ENCODE assay signal across 8 cellular contexts in genomic region chr21:17613242-17613676, GRCh38. TPM values are rescaled to one million over a fixed set of nuclear protein-coding genes. Genes with fewer than 3 reads are reported as not detected.
DNase-seq lines count a peak whose midpoint lies in the region; ATAC-seq, FAIRE-seq and TF ChIP-seq lines count a peak whose summit lies in the region.

No MANE protein-coding gene starts in this region.

- intact Hi-C loops in CD14-positive monocyte (cut with micrococcal nuclease): loop anchor here in 1 of 2 donors (10.0 kb wide), 2 partner anchors 172 to 202 kb away; partner anchors contain the start of gene C21orf91

- CTCF ChIA-PET in T-cell (lab: Charles Lee): no interaction called here
- CTCF ChIA-PET in H1 (lab: Charles Lee; ENCODE audit: partially characterized antibody): interaction anchor here (1.1 kb wide), 1 partner anchor 311 kb away, joined by 4 read pairs; no protein-coding TSS in a partner anchor

- FAIRE-seq in H1 (lab: Jason Lieb, UNC): no peak

- H3K4me1 ChIP-seq in H1 (replicated peaks in 1 of 4; ENCODE audit: control insufficient read depth in 3 of 4, insufficient read depth in 4 of 4, low read length in 3 of 4) (peaks cover 0 to 3% (median 1%) of the 10 kb centered on the region in 4 experiments; a peak in 1 of 7 replicates), upper lobe of left lung (peaks cover 8 to 15% (median 11%) of the 10 kb centered on the region in 4 donors)

- H4K5ac ChIP-seq in H1 (ENCODE audit: insufficient read length, low read depth, low read length): no peak overlapping the region

- no peak overlapping the region for H2BK20ac ChIP-seq in H1 (ENCODE audit: low read length)

- ATAC-seq in GM21526 (IDR thresholded peaks at IDR 0.05; ENCODE audit: low FRiP score, unreplicated experiment): peak; percentile 0
- ATAC-seq in T-cell (replicated peaks in 1 of 4): peak in 1 of 4 experiments; percentile 2
- ATAC-seq in upper lobe of left lung (ENCODE audit: low FRiP score in 2 of 2): peak; percentile 34 to 87
- ATAC-seq in HG03095 (IDR thresholded peaks at IDR 0.05; ENCODE audit: unreplicated experiment): no peak
- no peak for ATAC-seq in GM21367 (IDR thresholded peaks at IDR 0.05; ENCODE audit: unreplicated experiment)

- peaks cover 7% of the 10 kb centered on the region; the same call in 1 of the 2 replicates for H3K23me2 ChIP-seq in H1 (ENCODE audit: low read depth, low read length)

- H3K36me3 Mint-ChIP-seq in CD14-positive monocyte: peaks cover 5 to 6% of the 10 kb centered on the region in 2 donors
- peaks cover 9% of the 10 kb centered on the region for H3K36me3 Mint-ChIP-seq in T-cell
- H3K36me3 Mint-ChIP-seq in mesothelial cell of epicardium: peaks cover 6% of the 10 kb centered on the region

- peak overlapping the region in 3 of 4 experiments; percentile 70 to 89 (median 75); a peak in 4 of 7 replicates for H3K9ac ChIP-seq in H1 (replicated peaks in 1 of 4; ENCODE audit: extremely low read depth in 1 of 4, low read depth in 3 of 4, low read length in 3 of 4)

- peaks cover 0 to 8% (median 5%) of the 10 kb centered on the region in 4 experiments; a peak in 3 of 7 replicates for H3K27me3 ChIP-seq in H1 (replicated peaks in 1 of 4; ENCODE audit: control insufficient read depth in 3 of 4, extremely low read depth in 1 of 4, insufficient read depth in 3 of 4, low read length in 3 of 4)
- no peaks in the 10 kb centered on the region for H3K27me3 ChIP-seq in upper lobe of left lung

- no peak for TF ChIP-seq POLR2A in H1 (IDR thresholded peaks at IDR 0.05; ENCODE audit: control extremely low read depth in 1 of 2, low read depth in 2 of 2, low read length in 2 of 2)
- TF ChIP-seq POLR2A in upper lobe of left lung (IDR thresholded peaks at IDR 0.05): no peak

- H3K27ac ChIP-seq in H1 (ENCODE audit: low read depth, low read length) (no peak overlapping the region), upper lobe of left lung (peak overlapping the region; percentile 95 to 96 (median 95))

- H2BK12ac ChIP-seq in H1 (ENCODE audit: low read depth, low read length): no peak overlapping the region

- 37% methylated on average over 16 of the region's 16 CpGs; no CpG with 5 or more reads in 1 of the 2 experiments for WGBS in H1 (ENCODE audit: extremely low coverage in 1 of 2, insufficient coverage in 1 of 2, insufficient read length in 1 of 2, insufficient replicate concordance in 2 of 2, low coverage in 1 of 2, low lambda C conversion rate in 2 of 2, missing lambda C conversion rate in 1 of 2), 2 experiments
- WGBS in upper lobe of left lung, 2 donors: 28 to 42% methylated on average over 8 to 15 of the region's 16 CpGs

- peak overlapping the region in 3 of 7 donors; percentile 18 to 55 (median 45) for H3K27ac Mint-ChIP-seq in CD14-positive monocyte
- H3K27ac Mint-ChIP-seq in T-cell: peak overlapping the region; percentile 72 to 82
- peak overlapping the region; percentile 92 for H3K27ac Mint-ChIP-seq in mesothelial cell of epicardium

- H3K4me3 ChIP-seq in H1 (ENCODE audit: extremely low read depth in 1 of 4, insufficient read depth in 2 of 4, low read depth in 3 of 4, low read length in 4 of 4) (peak overlapping the region; percentile 70 to 86 (median 76); a peak in 7 of 8 replicates), upper lobe of left lung (peak overlapping the region; percentile 65 to 78 (median 71))

- H3K9me3 ChIP-seq in H1 (ENCODE audit: insufficient read depth in 2 of 2, low read depth in 1 of 2, low read length in 1 of 2): no peaks in the 10 kb centered on the region
- no peaks in the 10 kb centered on the region for H3K9me3 ChIP-seq in upper lobe of left lung

- H3K14ac ChIP-seq in H1 (ENCODE audit: insufficient read length): no peak overlapping the region

- H3K4me1 Mint-ChIP-seq in CD14-positive monocyte (peaks cover 14% of the 10 kb centered on the region), T-cell (peaks cover 24 to 31% (median 27%) of the 10 kb centered on the region in 3 donors), mesothelial cell of epicardium (peaks cover 28% of the 10 kb centered on the region)

- H3K79me2 ChIP-seq in H1 (ENCODE audit: control insufficient read depth in 1 of 2, insufficient read depth in 2 of 2, low read length in 2 of 2): peaks cover 10 to 40% of the 10 kb centered on the region in 2 experiments

- H3K9me3 Mint-ChIP-seq in CD14-positive monocyte (peaks cover 0 to 2% (median 0%) of the 10 kb centered on the region in 7 donors), T-cell (no peaks in the 10 kb centered on the region), mesothelial cell of epicardium (no peaks in the 10 kb centered on the region)

- H3K23ac ChIP-seq in H1 (ENCODE audit: insufficient read length): no peak overlapping the region

- H2AK5ac ChIP-seq in H1 (ENCODE audit: low read depth, low read length): no peak overlapping the region

- peak overlapping the region; percentile 73 to 78 for H3K4me2 ChIP-seq in H1 (ENCODE audit: insufficient read depth in 1 of 2, low read depth in 2 of 2, low read length in 2 of 2)

- TF ChIP-seq EP300 in H1 (IDR thresholded peaks at IDR 0.05; ENCODE audit: borderline replicate concordance in 1 of 2, low read depth in 2 of 2, low read length in 2 of 2): no peak
- peak in 2 of 4 donors; percentile 37 to 77 for TF ChIP-seq EP300 in upper lobe of left lung (IDR thresholded peaks at IDR 0.05)

- no peaks in the 10 kb centered on the region for H3K79me1 ChIP-seq in H1 (ENCODE audit: low read depth, low read length)

- peak overlapping the region; percentile 81 for H4K8ac ChIP-seq in H1 (ENCODE audit: extremely low read depth, insufficient read depth, low read length)

- H4K20me1 ChIP-seq in H1 (replicated peaks in 1 of 2; ENCODE audit: control insufficient read depth in 1 of 2, insufficient read depth in 2 of 2, low read length in 2 of 2): peaks cover 3 to 4% of the 10 kb centered on the region in 2 experiments

- no peak for TF ChIP-seq RAD21 in H1 (IDR thresholded peaks at IDR 0.05 in 1 of 2, conservative IDR thresholded peaks at IDR 0.05 in 1 of 2; ENCODE audit: low read depth in 2 of 2, low read length in 2 of 2)

- no peak for DNase-seq in CD14-positive monocyte (ENCODE audit: low spot score)
- DNase-seq in T-cell: peak in 7 of 34 experiments; percentile 0 to 18 (median 2)
- no peak for DNase-seq in H1 (ENCODE audit: low read depth in 1 of 2, low spot score in 2 of 2)
- DNase-seq in mesothelial cell of epicardium (ENCODE audit: low spot score in 2 of 2, unreplicated experiment in 2 of 2): no peak
- DNase-seq in upper lobe of left lung: peak; percentile 69 to 87

- H2BK15ac ChIP-seq in H1 (ENCODE audit: low read length): no peak overlapping the region

- POLR2A ChIA-PET in T-cell (lab: Charles Lee): no interaction called here
- POLR2A ChIA-PET in H1 (lab: Charles Lee; ENCODE audit: partially characterized antibody): interaction anchor here (1.3 kb wide), 1 partner anchor 23 kb away, joined by 3 read pairs; no protein-coding TSS in a partner anchor

- no peak overlapping the region for H4K91ac ChIP-seq in H1 (replicated peaks; ENCODE audit: insufficient read length, low read length)

- H3K18ac ChIP-seq in H1 (ENCODE audit: extremely low read depth, low read length): no peak overlapping the region

- no peak overlapping the region for H3K4ac ChIP-seq in H1 (replicated peaks; ENCODE audit: insufficient read length, low read depth, low read length)

- H2BK120ac ChIP-seq in H1 (replicated peaks; ENCODE audit: low read depth, low read length): no peak overlapping the region

- H3K36me3 ChIP-seq in H1 (ENCODE audit: control insufficient read depth in 2 of 4, insufficient read depth in 4 of 4, low read length in 3 of 4) (peaks cover 0 to 7% (median 5%) of the 10 kb centered on the region in 4 experiments; a peak in 2 of 8 replicates), upper lobe of left lung (peaks cover 0 to 4% (median 0%) of the 10 kb centered on the region in 4 donors)

- H2AFZ ChIP-seq in H1 (ENCODE audit: low read length): peak overlapping the region; percentile 86; the same call in 1 of the 2 replicates

- H3K4me3 Mint-ChIP-seq in CD14-positive monocyte (peak overlapping the region; percentile 84 to 90), T-cell (peak overlapping the region; percentile 77 to 83 (median 81)), mesothelial cell of epicardium (peak overlapping the region; percentile 79)

- H3K56ac ChIP-seq in H1 (replicated peaks; ENCODE audit: insufficient read length, low read depth, low read length): no peak overlapping the region

- H3K27me3 Mint-ChIP-seq in CD14-positive monocyte (ENCODE audit: low read depth in 3 of 3): peaks cover 5 to 18% (median 8%) of the 10 kb centered on the region in 3 donors
- H3K27me3 Mint-ChIP-seq in T-cell: no peaks in the 10 kb centered on the region
- no peaks in the 10 kb centered on the region for H3K27me3 Mint-ChIP-seq in mesothelial cell of epicardium (ENCODE audit: low read depth)

- no peak overlapping the region for H2BK5ac ChIP-seq in H1 (ENCODE audit: low read depth, low read length)

- no peak for TF ChIP-seq CTCF in CD14-positive monocyte (IDR thresholded peaks at IDR 0.05)
- TF ChIP-seq CTCF in H1 (IDR thresholded peaks at IDR 0.05; ENCODE audit: control extremely low read depth in 1 of 3, insufficient read depth in 1 of 3, low read depth in 1 of 3, low read length in 3 of 3): no peak
- TF ChIP-seq CTCF in mesothelial cell of epicardium (IDR thresholded peaks at IDR 0.05; ENCODE audit: unreplicated experiment): no peak
- peak in 2 of 6 experiments; percentile 9 to 28 for TF ChIP-seq CTCF in upper lobe of left lung (IDR thresholded peaks at IDR 0.05)

TF ChIP-seq in H1, 55 proteins besides CTCF, POLR2A, EP300 and RAD21:
- TF ChIP-seq PHF8 (conservative IDR thresholded peaks at IDR 0.05; ENCODE audit: low read depth, low read length) (no peak), SP4 (IDR thresholded peaks at IDR 0.05; ENCODE audit: low read length) (0 out of 2 replicates have a peak, but pooled peaks have one; percentile 17), TEAD4 (IDR thresholded peaks at IDR 0.05; ENCODE audit: low read depth, low read length) (no peak)

RNA-seq across cellular contexts. Expression of gene BTG3, which starts 0.6 kb away (rescaled TPM):
- polyA plus RNA-seq in CD14-positive monocyte (1 to 10 TPM; 1.9 to 2.0 TPM), H1 (2011; rRNA removed) (7.6 and 13.6 TPM in 2 replicates)
- total RNA-seq in T-cell (10 to 100 TPM; 10.4 to 79.5 (median 17.6) TPM), mesothelial cell of epicardium (38.5 to 41.1 TPM (median 38.5 TPM) in 3 replicates), upper lobe of left lung (100 to 1,000 TPM in 3 of 6 donors, 10 to 100 TPM in 3; 50.7 to 189 (median 88.3) TPM)
- 21.6 and 25.9 TPM in 2 replicates for total RNA-seq in H1 (2021; fragmentation: NEBNext Ultra II Directional; extraction: Animal tissue kit (Norgen Biotek cat#: 25700))
- polyA plus RNA-seq in H1 (2011; cell fraction: cytosol; rRNA removed): 15.9 TPM
- polyA plus RNA-seq in H1 (2011; cell fraction: nucleus; rRNA removed): 6.0 TPM
- 15.1 to 21.7 TPM (median 16.0 TPM) in 4 replicates for polyA plus RNA-seq in H1 (2012, experiment 1 of 2)
- 4.5 TPM for polyA plus RNA-seq in H1 (2012, experiment 2 of 2)
- polyA plus RNA-seq in H1 (2013, experiment 1 of 2): 23.3 TPM
- 25.1 TPM for polyA plus RNA-seq in H1 (2013, experiment 2 of 2)
- 9.7 and 10.2 TPM in 2 replicates for polyA minus RNA-seq in H1 (2011; rRNA and poly(A)+ RNA removed)
- polyA minus RNA-seq in H1 (2011; cell fraction: cytosol; rRNA and poly(A)+ RNA removed): 19.7 TPM
- polyA minus RNA-seq in H1 (2011; cell fraction: nucleus; rRNA and poly(A)+ RNA removed): 36.6 TPM

Comparison
In these comparisons a context has a peak if more than half of its experiments do, and no peak if none do; other contexts are left out.
1. DNase-seq: peak in upper lobe of left lung (2 of 2); none in CD14-positive monocyte (single experiment), H1 (0 of 2) and mesothelial cell of epicardium (0 of 2).
2. ATAC-seq: peak in GM21526 (single experiment) and upper lobe of left lung (2 of 2); none in HG03095 (single experiment) and GM21367 (single experiment).
3. Peak in every context shown above with its lines, with median percentiles within 50 percentile points of each other: H3K4me3 Mint-ChIP-seq.